1 cellular context compared by ENCODE assay signal in the genomic region with DNA sequence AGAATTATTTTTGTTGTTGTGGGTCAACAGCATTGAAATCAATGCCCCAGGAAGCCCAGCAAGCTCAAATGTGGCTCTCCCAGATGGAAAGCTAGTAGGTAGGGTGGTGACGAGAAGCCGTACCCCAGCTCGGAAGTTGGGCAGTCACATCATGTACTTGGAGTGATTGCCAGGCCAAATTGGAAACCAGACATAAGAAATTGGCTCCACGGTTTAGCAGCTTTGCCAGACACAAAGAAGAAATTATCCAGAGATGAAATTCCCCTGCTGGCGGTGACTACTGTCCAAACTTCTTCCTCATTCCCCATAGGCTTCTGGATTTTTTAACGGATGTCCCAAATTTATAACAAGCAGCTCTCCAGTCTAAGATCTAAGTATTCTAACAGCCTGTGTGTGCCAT.
TF ChIP-seq lines count a peak whose summit lies in the region.

No MANE protein-coding gene starts in this region.

TF ChIP-seq in liver, 16 proteins besides CTCF, POLR2A, EP300 and RAD21:
- TF ChIP-seq ZBTB33 (IDR thresholded peaks at IDR 0.05) (no peak), SP1 (IDR thresholded peaks at IDR 0.05) (no peak), RXRA (IDR thresholded peaks at IDR 0.05) (peak in 1 of 2 donors; percentile 27), NR2F2 (IDR thresholded peaks at IDR 0.05) (peak; percentile 28)
